Comparison of ENCODE assay signal across 8 cellular contexts in the genomic region with DNA sequence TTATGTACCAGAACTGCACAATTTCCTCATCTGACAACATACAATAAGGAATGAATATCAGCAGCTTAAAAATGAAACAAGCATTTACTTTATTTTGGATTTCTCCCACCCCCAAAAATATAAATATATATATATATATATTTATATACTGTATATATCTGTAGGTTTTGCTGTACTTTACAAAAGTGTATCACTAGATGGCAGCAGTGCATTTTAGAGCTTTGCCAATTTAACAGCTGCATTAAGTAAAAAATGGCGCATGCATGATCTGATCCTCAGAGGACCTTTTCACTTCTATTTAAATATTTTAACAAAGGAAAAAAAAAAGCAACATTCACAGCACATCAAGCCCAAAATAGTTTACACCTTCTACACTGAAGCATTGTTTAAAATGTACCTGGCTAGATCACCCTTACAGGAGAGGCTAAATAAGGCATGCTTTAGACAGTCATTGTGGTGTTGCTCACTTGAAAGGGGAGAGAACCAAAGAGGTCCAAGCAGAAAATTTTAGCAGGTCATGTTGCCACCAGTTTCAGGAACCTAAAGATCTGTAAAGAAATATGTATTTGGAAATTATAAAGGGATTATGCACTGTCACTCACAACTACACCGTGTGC.
DNase-seq lines count a peak whose midpoint lies in the region; ATAC-seq, FAIRE-seq and TF ChIP-seq lines count a peak whose summit lies in the region.

No MANE protein-coding gene starts in this region.

- H3K36me3 Mint-ChIP-seq in natural killer cell = peaks cover 12% of the 10 kb centered on the region
- H3K36me3 Mint-ChIP-seq in activated T-helper 2 cell treated with anti-CD3 and anti-CD28 coated beads, Interferon-gamma antibody, Interleukin-2, Interleukin-4, amounts not matched to agents 10 μg/mL and 5 μg/mL and 100 μg/mL, durations not matched to agents 14 hours and 24 hours and 36 hours (ENCODE audit: low read depth) = peaks cover 37% of the 10 kb centered on the region

- intact Hi-C loops in natural killer cell (cut with micrococcal nuclease) = loop anchor here (1.0 kb wide), 2 partner anchors 76 to 140 kb away; no protein-coding TSS in a partner anchor
- intact Hi-C loops in activated T-helper 2 cell treated with anti-CD3 and anti-CD28 coated beads, Interferon-gamma antibody, Interleukin-2, Interleukin-4, amounts not matched to agents 10 μg/mL and 5 μg/mL and 100 μg/mL, durations not matched to agents 14 hours and 24 hours and 36 hours (cut with micrococcal nuclease) = loop anchor here (1.0 to 10.0 kb wide), 4 partner anchors 75 to 276 kb away; no protein-coding TSS in a partner anchor

- peak; percentile 8 for FAIRE-seq in endometrium (lab: Jason Lieb, UNC)

- peak; percentile 55 to 72 (median 69) for ATAC-seq in natural killer cell
- ATAC-seq in HG03095 (IDR thresholded peaks at IDR 0.05; ENCODE audit: unreplicated experiment) = no peak

- H3K27me3 Mint-ChIP-seq in natural killer cell (ENCODE audit: low read depth in 2 of 2) = no peaks in the 10 kb centered on the region
- H3K27me3 Mint-ChIP-seq in activated T-helper 2 cell treated with anti-CD3 and anti-CD28 coated beads, Interferon-gamma antibody, Interleukin-2, Interleukin-4, amounts not matched to agents 10 μg/mL and 5 μg/mL and 100 μg/mL, durations not matched to agents 14 hours and 24 hours and 36 hours (ENCODE audit: low read depth) = no peaks in the 10 kb centered on the region

- H3K4me1 Mint-ChIP-seq in natural killer cell = peaks cover 0 to 9% of the 10 kb centered on the region in 2 donors
- H3K4me1 Mint-ChIP-seq in activated T-helper 2 cell treated with anti-CD3 and anti-CD28 coated beads, Interferon-gamma antibody, Interleukin-2, Interleukin-4, amounts not matched to agents 10 μg/mL and 5 μg/mL and 100 μg/mL, durations not matched to agents 14 hours and 24 hours and 36 hours (ENCODE audit: low read depth) = peaks cover 8% of the 10 kb centered on the region

- H3K9me3 Mint-ChIP-seq in natural killer cell = no peaks in the 10 kb centered on the region
- H3K9me3 Mint-ChIP-seq in activated T-helper 2 cell treated with anti-CD3 and anti-CD28 coated beads, Interferon-gamma antibody, Interleukin-2, Interleukin-4, amounts not matched to agents 10 μg/mL and 5 μg/mL and 100 μg/mL, durations not matched to agents 14 hours and 24 hours and 36 hours = no peaks in the 10 kb centered on the region

- peak; percentile 48 for TF ChIP-seq CTCF in natural killer cell (IDR thresholded peaks at IDR 0.05)

- no peak overlapping the region for H3K4me3 Mint-ChIP-seq in natural killer cell
- H3K4me3 Mint-ChIP-seq in activated T-helper 2 cell treated with anti-CD3 and anti-CD28 coated beads, Interferon-gamma antibody, Interleukin-2, Interleukin-4, amounts not matched to agents 10 μg/mL and 5 μg/mL and 100 μg/mL, durations not matched to agents 14 hours and 24 hours and 36 hours (ENCODE audit: low read depth) = no peak overlapping the region

- DNase-seq in Daoy (ENCODE audit: low read depth) = peak; percentile 52
- DNase-seq in M059J (ENCODE audit: low read depth) = peak; percentile 40
- DNase-seq in RPMI7951 (ENCODE audit: low read depth) = peak; percentile 65
- no peak for DNase-seq in natural killer cell
- no peak for DNase-seq in activated T-helper 2 cell treated with anti-CD3 and anti-CD28 coated beads, Interferon-gamma antibody, Interleukin-2, Interleukin-4, amounts not matched to agents 10 μg/mL and 5 μg/mL and 100 μg/mL, durations not matched to agents 14 hours and 24 hours and 36 hours (ENCODE audit: low spot score)
- no peak for DNase-seq in activated CD8-positive, alpha-beta memory T cell treated with anti-CD3 and anti-CD28 coated beads, Interleukin-2, amount 50 U/mL, for 48 hours

- H3K27ac Mint-ChIP-seq in natural killer cell = no peak overlapping the region
- H3K27ac Mint-ChIP-seq in activated T-helper 2 cell treated with anti-CD3 and anti-CD28 coated beads, Interferon-gamma antibody, Interleukin-2, Interleukin-4, amounts not matched to agents 10 μg/mL and 5 μg/mL and 100 μg/mL, durations not matched to agents 14 hours and 24 hours and 36 hours = no peak overlapping the region

Comparison
In these comparisons a context has a peak if more than half of its experiments do, and no peak if none do; other contexts are left out.
1. DNase-seq: peak in Daoy (single experiment), M059J (single experiment) and RPMI7951 (single experiment); none in natural killer cell (single experiment), activated T-helper 2 cell treated with anti-CD3 and anti-CD28 coated beads, Interferon-gamma antibody, Interleukin-2, Interleukin-4, amounts not matched to agents 10 μg/mL and 5 μg/mL and 100 μg/mL, durations not matched to agents 14 hours and 24 hours and 36 hours (single experiment) and activated CD8-positive, alpha-beta memory T cell treated with anti-CD3 and anti-CD28 coated beads, Interleukin-2, amount 50 U/mL, for 48 hours (single experiment).